33 cellular contexts compared by ENCODE assay signal in the genomic region with DNA sequence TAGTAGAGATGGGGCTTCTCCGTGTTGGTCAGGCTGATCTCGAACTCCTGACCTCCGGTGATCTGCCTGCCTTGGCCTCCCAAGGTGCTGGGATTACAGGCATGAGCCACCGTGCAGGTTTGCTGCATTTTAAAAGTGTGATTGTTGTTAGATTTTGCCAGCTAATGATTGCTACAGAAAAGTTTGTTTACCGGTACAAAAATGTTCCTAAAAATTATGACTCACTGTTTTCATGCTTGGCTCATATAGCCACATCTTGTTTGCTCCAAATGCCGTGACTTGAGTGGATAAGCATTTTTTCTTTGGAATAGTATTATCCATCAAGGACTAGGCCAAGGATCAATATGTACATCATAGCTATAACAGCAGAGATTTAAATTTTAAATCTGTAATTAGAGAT. TPM values are rescaled to one million over a fixed set of nuclear protein-coding genes. Genes with fewer than 3 reads are reported as not detected.
DNase-seq lines count a peak whose midpoint lies in the region; ATAC-seq and TF ChIP-seq lines count a peak whose summit lies in the region.
"Had no signal": no experiment of that assay in that cellular context is flagged by ENCODE, and none has a peak within 500 bp of the region (broad histone marks: within the 10 kb centered on the region; RNA-seq: fewer than 3 reads in every experiment).

No MANE protein-coding gene starts in this region.

- intact Hi-C loops in left ventricle myocardium inferior (cut with micrococcal nuclease) (no loop called here), heart left ventricle (cut with DNase I) (no loop called here), left colon (cut with DNase I, micrococcal nuclease) (no loop called here), left lung (cut with DNase I) (no loop called here)

- peaks cover 77% of the 10 kb centered on the region for H3K4me1 ChIP-seq in left ventricle myocardium inferior
- H3K4me1 ChIP-seq in heart left ventricle = peaks cover 0 to 53% (median 16%) of the 10 kb centered on the region in 12 donors
- peaks cover 0 to 25% of the 10 kb centered on the region in 2 donors for H3K4me1 ChIP-seq in left lung
- H3K4me1 ChIP-seq: BE2C, colonic mucosa, foreskin keratinocyte had no signal

- WGBS in heart left ventricle, 4 donors = 71 to 77% (median 73%) methylated on average over 6 of the region's 6 CpGs

- H3K9me3 ChIP-seq in left ventricle myocardium inferior (replicated peaks) = peaks cover 7% of the 10 kb centered on the region
- H3K9me3 ChIP-seq in heart left ventricle = peaks cover 0 to 11% (median 4%) of the 10 kb centered on the region in 12 donors
- H3K9me3 ChIP-seq in left lung = no peaks in the 10 kb centered on the region
- H3K9me3 ChIP-seq: colonic mucosa, testis had no signal

- H3K27me3 ChIP-seq in left ventricle myocardium inferior (ENCODE audit: low read depth) (no peaks in the 10 kb centered on the region), heart left ventricle (no peaks in the 10 kb centered on the region), left lung (no peaks in the 10 kb centered on the region)
- H3K27me3 ChIP-seq: BE2C, brain microvascular endothelial cell, colonic mucosa, foreskin keratinocyte, MG63, testis had no signal

- H3K27ac ChIP-seq in left ventricle myocardium inferior (replicated peaks) (peak overlapping the region; percentile 49), heart left ventricle (no peak overlapping the region), left lung (no peak overlapping the region)
- H3K27ac ChIP-seq: brain microvascular endothelial cell, colonic mucosa, foreskin keratinocyte, SK-N-MC had no signal

- TF ChIP-seq CTCF in left ventricle myocardium inferior (IDR thresholded peaks at IDR 0.05; ENCODE audit: borderline replicate concordance) (no peak), heart left ventricle (IDR thresholded peaks at IDR 0.05) (no peak), fibroblast of villous mesenchyme (IDR thresholded peaks at IDR 0.05; ENCODE audit: insufficient read depth, low read depth, low read length) (no peak), left lung (IDR thresholded peaks at IDR 0.05) (no peak)

- DNase-seq in left ventricle myocardium inferior (no peak), heart left ventricle (no peak), amniotic epithelial cell (ENCODE audit: low read depth) (peak; percentile 83), fibroblast of villous mesenchyme (ENCODE audit: low read depth) (peak; percentile 59), left colon (no peak), NCI-H2171 treated with DMSO at 0.1 percent for 48 hours (lab: John Stamatoyannopoulos, UW) (no peak), left lung (no peak), medulla oblongata (ENCODE audit: extremely low spot score) (no peak)
- DNase-seq: activated CD4-positive, alpha-beta T cell treated with anti-CD3 and anti-CD28 coated beads, Interleukin-2, amount 50 U/mL, for 48 hours; activated naive CD4-positive, alpha-beta T cell treated with anti-CD3 and anti-CD28 coated beads, Interleukin-2, amount 10 ng/mL, durations not matched to agents 7 days and 5 days; amniotic stem cell; BE2C; brain microvascular endothelial cell; CD8-positive, alpha-beta memory T cell; colonic mucosa; effector CD4-positive, alpha-beta T cell; foreskin keratinocyte; GOT3; MG63; NCI-H1105; NCI-H187; NCI-H2171; NCI-H510A treated with DMSO at 0.1 percent for 48 hours; occipital lobe; stimulated activated naive CD4-positive, alpha-beta T cell; T-helper 17 cell; testis had no signal

- TF ChIP-seq POLR2A in heart left ventricle (IDR thresholded peaks at IDR 0.05) = no peak

- ATAC-seq in heart left ventricle (no peak), left colon (no peak), left lung (no peak)
- ATAC-seq: foreskin keratinocyte; K562; natural killer cell treated with Interleukin-12 subunit alpha and Interleukin-12 subunit beta and Interleukin-15 and Interleukin-18, amount 100 ng/mL, for 72 hours; T-helper 17 cell had no signal

- H3K4me3 ChIP-seq in left ventricle myocardium inferior = no peak overlapping the region
- no peak overlapping the region for H3K4me3 ChIP-seq in heart left ventricle
- no peak overlapping the region for H3K4me3 ChIP-seq in fibroblast of villous mesenchyme (ENCODE audit: low read depth, low read length)
- H3K4me3 ChIP-seq in left lung = no peak overlapping the region
- H3K4me3 ChIP-seq: colonic mucosa, K562, MG63, SK-N-MC, testis had no signal

- H3K36me3 ChIP-seq in left ventricle myocardium inferior (peaks cover 29% of the 10 kb centered on the region), heart left ventricle (peaks cover 0 to 46% (median 29%) of the 10 kb centered on the region in 9 donors), left lung (peaks cover 0 to 55% of the 10 kb centered on the region in 2 donors)

RNA-seq across cellular contexts. Expression of a gene that starts 23.6 kb away (rescaled TPM):
- total RNA-seq in left ventricle myocardium inferior = 87.3 TPM
- 100 to 1,000 TPM in 2 of 9 donors, 10 to 100 TPM in 7; 44.4 to 106 (median 91.3) TPM for total RNA-seq in heart left ventricle
- 100 to 1,000 TPM in 1 of 2 donors, 10 to 100 TPM in 1; 66.6 to 119 TPM for polyA plus RNA-seq in heart left ventricle
- 39.6 and 61.7 TPM in 2 replicates for total RNA-seq in fibroblast of villous mesenchyme
- total RNA-seq in left colon = 10 to 100 TPM; 42.7 to 47.7 TPM
- 10 to 100 TPM; 45.1 to 51.7 TPM for total RNA-seq in left lung

RNA-seq across cellular contexts. Expression of a gene that starts 24.3 kb away (rescaled TPM):
- total RNA-seq in left ventricle myocardium inferior (0.08 TPM), heart left ventricle (10 to 100 TPM in 1 of 9 donors, under 1 TPM in 6, not detected in 2; 0.12 to 18.7 (median 0.17) TPM), fibroblast of villous mesenchyme (under 0.01 TPM in 1 of 2 replicates, not detected in the other), left colon (not detected), left lung (10 to 100 TPM; 26.0 to 44.3 TPM)
- polyA plus RNA-seq in heart left ventricle = not detected
- total RNA-seq: A673; CD8-positive, alpha-beta memory T cell; colonic mucosa; K562; lung microvascular endothelial cell; natural killer cell treated with Interleukin-12 subunit alpha and Interleukin-12 subunit beta and Interleukin-15 and Interleukin-18, amount 100 ng/mL, for 72 hours; occipital lobe; T-helper 17 cell had no signal
- polyA plus RNA-seq: CD8-positive, alpha-beta memory T cell; K562; urinary bladder had no signal

Comparison
In these comparisons a context has a peak if more than half of its experiments do, and no peak if none do; other contexts are left out.
1. DNase-seq: peak in amniotic epithelial cell (single experiment) and fibroblast of villous mesenchyme (single experiment); none in left ventricle myocardium inferior (single experiment), heart left ventricle (0 of 5), left colon (0 of 2), NCI-H2171 treated with DMSO at 0.1 percent for 48 hours (single experiment), left lung (0 of 2) and medulla oblongata (single experiment).